In the genomic region with DNA sequence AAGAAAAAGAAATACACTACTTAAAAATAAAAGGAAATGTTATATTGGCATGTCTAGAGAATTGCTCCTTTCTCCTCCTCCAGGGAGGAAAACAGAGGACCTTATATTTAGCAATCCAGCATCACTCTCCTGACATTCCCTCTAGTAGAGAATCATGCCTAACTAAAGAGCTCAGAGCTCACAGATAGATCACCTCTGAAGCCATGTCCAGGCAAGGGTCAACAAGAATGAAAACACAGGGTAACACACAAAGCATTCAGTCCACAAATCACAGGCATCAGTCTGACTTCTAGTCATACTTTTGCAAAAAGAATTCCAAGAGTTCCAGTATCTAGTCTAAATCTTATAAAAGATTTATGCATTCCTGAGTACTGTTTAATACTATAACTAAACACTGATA, we compare ENCODE assay signal across 21 cellular contexts. TPM values are rescaled to one million over a fixed set of nuclear protein-coding genes. Genes with fewer than 3 reads are reported as not detected.
A peak's percentile ranks its signal among the peaks of the same experiment; 100 is the strongest.
DNase-seq lines count a peak whose midpoint lies in the region; ATAC-seq and TF ChIP-seq lines count a peak whose summit lies in the region.
"Had no signal": no experiment of that assay in that cellular context is flagged by ENCODE, and none has a peak within 500 bp of the region (broad histone marks: within the 10 kb centered on the region; RNA-seq: fewer than 3 reads in every experiment).

No MANE protein-coding gene starts in this region.

- H3K4me1 ChIP-seq in Loucy (ENCODE audit: insufficient read depth, low read length, poor library complexity, severe bottlenecking), result peaks cover 57% of the 10 kb centered on the region

- no peak overlapping the region for H3K4me3 ChIP-seq in Loucy (ENCODE audit: low read length, poor library complexity, severe bottlenecking)
- no peak overlapping the region for H3K4me3 ChIP-seq in fibroblast of villous mesenchyme (ENCODE audit: low read depth, low read length)
- H3K4me3 ChIP-seq: esophagus muscularis mucosa, gastroesophageal sphincter, K562, lung, tibial nerve had no signal

- intact Hi-C loops in left colon (cut with DNase I, micrococcal nuclease), result no loop called here

- CTCF ChIA-PET in activated CD4-positive, alpha-beta T cell treated with anti-CD3 and anti-CD28 coated beads, Interleukin-2, amount 10 ng/mL, durations not matched to agents 7 days and 5 days (lab: Charles Lee), result interaction anchor here (1.7 kb wide), 1 partner anchor 8 kb away, joined by 4 read pairs; no protein-coding TSS in a partner anchor
- CTCF ChIA-PET in HEK293T (lab: Yijun Ruan, JAX), result no interaction called here

- H3K4me3 Mint-ChIP-seq in activated CD4-positive, alpha-beta T cell treated with anti-CD3 and anti-CD28 coated beads, Interleukin-2, amount 10 ng/mL, durations not matched to agents 7 days and 5 days, result no peak overlapping the region
- no peak overlapping the region for H3K4me3 Mint-ChIP-seq in stimulated activated memory B cell treated with anti-CD40 and anti-IgM and Interleukin-4, amounts not matched to agents 10 μg/mL and 1 μg/mL and 100 μg/mL, for 72 hours

- ATAC-seq in stimulated activated memory B cell treated with anti-CD40 and anti-IgM and Interleukin-4, amounts not matched to agents 10 μg/mL and 1 μg/mL and 100 μg/mL, for 72 hours, result no peak
- ATAC-seq in HG03378 (IDR thresholded peaks at IDR 0.05; ENCODE audit: unreplicated experiment) (no peak), left colon (no peak)
- ATAC-seq: gastroesophageal sphincter, K562 had no signal

- peaks cover 3% of the 10 kb centered on the region for H4K20me1 ChIP-seq in Loucy (ENCODE audit: insufficient read depth, low read length, poor library complexity, severe bottlenecking)

- peaks cover 66% of the 10 kb centered on the region for H3K36me3 Mint-ChIP-seq in activated CD4-positive, alpha-beta T cell treated with anti-CD3 and anti-CD28 coated beads, Interleukin-2, amount 10 ng/mL, durations not matched to agents 7 days and 5 days (ENCODE audit: low read depth)
- H3K36me3 Mint-ChIP-seq in stimulated activated memory B cell treated with anti-CD40 and anti-IgM and Interleukin-4, amounts not matched to agents 10 μg/mL and 1 μg/mL and 100 μg/mL, for 72 hours, result peaks cover 73% of the 10 kb centered on the region

- H3K4me2 ChIP-seq in Loucy (ENCODE audit: low read depth, low read length, poor library complexity, severe bottlenecking), result peak overlapping the region; percentile 79

- DNase-seq in activated CD4-positive, alpha-beta T cell treated with anti-CD3 and anti-CD28 coated beads, Interleukin-2, amount 10 ng/mL, durations not matched to agents 7 days and 5 days, result no peak
- no peak for DNase-seq in activated CD4-positive, alpha-beta T cell treated with anti-CD3 and anti-CD28 coated beads, Interleukin-2, amount 50 U/mL, for 1 hour
- DNase-seq in fibroblast of villous mesenchyme (ENCODE audit: low read depth), result peak; percentile 27
- no peak for DNase-seq in HEK293T (ENCODE audit: extremely low spot score)
- DNase-seq in left colon, result no peak
- DNase-seq: activated CD4-positive, CD25-positive, alpha-beta regulatory T cell; effector memory CD4-positive, alpha-beta T cell; H7; NCI-H2171; NCI-H524; stimulated activated naive CD8-positive, alpha-beta T cell treated with anti-CD3 and anti-CD28 coated beads, Interleukin-15, Interleukin-2, amounts not matched to agents 100 U/mL and 50 U/mL, for 24 hours; T-helper 9 cell had no signal

- H3F3A ChIP-seq in Loucy (ENCODE audit: low read depth), result no peaks in the 10 kb centered on the region

- POLR2A ChIA-PET in activated CD4-positive, alpha-beta T cell treated with anti-CD3 and anti-CD28 coated beads, Interleukin-2, amount 10 ng/mL, durations not matched to agents 7 days and 5 days (lab: Charles Lee), result interaction anchor here (1.2 kb wide), 1 partner anchor 8 kb away, joined by 4 read pairs; no protein-coding TSS in a partner anchor
- POLR2A ChIA-PET in HEK293T (lab: Yijun Ruan, JAX), result no interaction called here

- H3K27me3 Mint-ChIP-seq in activated CD4-positive, alpha-beta T cell treated with anti-CD3 and anti-CD28 coated beads, Interleukin-2, amount 10 ng/mL, durations not matched to agents 7 days and 5 days, result no peaks in the 10 kb centered on the region
- no peaks in the 10 kb centered on the region for H3K27me3 Mint-ChIP-seq in stimulated activated memory B cell treated with anti-CD40 and anti-IgM and Interleukin-4, amounts not matched to agents 10 μg/mL and 1 μg/mL and 100 μg/mL, for 72 hours

- peak overlapping the region; percentile 49 for H3K9ac ChIP-seq in Loucy (ENCODE audit: low read depth, low read length, poor library complexity, severe bottlenecking)

- peaks cover 65% of the 10 kb centered on the region for H3K4me1 Mint-ChIP-seq in activated CD4-positive, alpha-beta T cell treated with anti-CD3 and anti-CD28 coated beads, Interleukin-2, amount 10 ng/mL, durations not matched to agents 7 days and 5 days
- peaks cover 56% of the 10 kb centered on the region for H3K4me1 Mint-ChIP-seq in stimulated activated memory B cell treated with anti-CD40 and anti-IgM and Interleukin-4, amounts not matched to agents 10 μg/mL and 1 μg/mL and 100 μg/mL, for 72 hours

- H3K79me2 ChIP-seq in Loucy (ENCODE audit: insufficient read depth, low read length), result peaks cover 44% of the 10 kb centered on the region

- H3K36me3 ChIP-seq in Loucy (ENCODE audit: insufficient read depth, low read length), result peaks cover 21% of the 10 kb centered on the region; the same call in 1 of the 2 replicates

- no peaks in the 10 kb centered on the region for H3K9me3 Mint-ChIP-seq in activated CD4-positive, alpha-beta T cell treated with anti-CD3 and anti-CD28 coated beads, Interleukin-2, amount 10 ng/mL, durations not matched to agents 7 days and 5 days
- no peaks in the 10 kb centered on the region for H3K9me3 Mint-ChIP-seq in stimulated activated memory B cell treated with anti-CD40 and anti-IgM and Interleukin-4, amounts not matched to agents 10 μg/mL and 1 μg/mL and 100 μg/mL, for 72 hours
- H3K9me3 Mint-ChIP-seq: brain had no signal

- no peak for TF ChIP-seq CTCF in Loucy (conservative IDR thresholded peaks at IDR 0.05; ENCODE audit: low read length)
- TF ChIP-seq CTCF in fibroblast of villous mesenchyme (IDR thresholded peaks at IDR 0.05; ENCODE audit: insufficient read depth, low read depth, low read length), result no peak

- peak overlapping the region; percentile 34 for H3K27ac Mint-ChIP-seq in activated CD4-positive, alpha-beta T cell treated with anti-CD3 and anti-CD28 coated beads, Interleukin-2, amount 10 ng/mL, durations not matched to agents 7 days and 5 days
- peak overlapping the region; percentile 68 for H3K27ac Mint-ChIP-seq in stimulated activated memory B cell treated with anti-CD40 and anti-IgM and Interleukin-4, amounts not matched to agents 10 μg/mL and 1 μg/mL and 100 μg/mL, for 72 hours

- no peaks in the 10 kb centered on the region for H3K9me2 ChIP-seq in Loucy (replicated peaks; ENCODE audit: low read depth, low read length)

- no peaks in the 10 kb centered on the region for H3K27me3 ChIP-seq in Loucy (ENCODE audit: insufficient read depth, low read length, poor library complexity, severe bottlenecking)
- H3K27me3 ChIP-seq: esophagus muscularis mucosa, gastroesophageal sphincter, tibial nerve had no signal

- no peak overlapping the region for H2AFZ ChIP-seq in Loucy (ENCODE audit: low read length)

- H3K9me3 ChIP-seq in Loucy (ENCODE audit: insufficient read depth, low read depth, low read length), result no peaks in the 10 kb centered on the region
- H3K9me3 ChIP-seq: esophagus muscularis mucosa, gastroesophageal sphincter, tibial nerve had no signal

TF ChIP-seq in HEK293T, 16 proteins besides CTCF, POLR2A, EP300 and RAD21:
- TF ChIP-seq TARDBP (IDR thresholded peaks at IDR 0.05), result no peak
- no peak for TF ChIP-seq BHLHE40 (IDR thresholded peaks at IDR 0.05; ENCODE audit: borderline replicate concordance)
- no peak for TF ChIP-seq ARNT (IDR thresholded peaks at IDR 0.05)
- no peak for TF ChIP-seq HDGF (IDR thresholded peaks at IDR 0.05; ENCODE audit: borderline replicate concordance)
- no peak for TF ChIP-seq FOXA1 (IDR thresholded peaks at IDR 0.05)
- TF ChIP-seq L3MBTL2 (conservative IDR thresholded peaks at IDR 0.05), result no peak
- TF ChIP-seq ELF4 (IDR thresholded peaks at IDR 0.05), result no peak
- TF ChIP-seq, protein P1, sequence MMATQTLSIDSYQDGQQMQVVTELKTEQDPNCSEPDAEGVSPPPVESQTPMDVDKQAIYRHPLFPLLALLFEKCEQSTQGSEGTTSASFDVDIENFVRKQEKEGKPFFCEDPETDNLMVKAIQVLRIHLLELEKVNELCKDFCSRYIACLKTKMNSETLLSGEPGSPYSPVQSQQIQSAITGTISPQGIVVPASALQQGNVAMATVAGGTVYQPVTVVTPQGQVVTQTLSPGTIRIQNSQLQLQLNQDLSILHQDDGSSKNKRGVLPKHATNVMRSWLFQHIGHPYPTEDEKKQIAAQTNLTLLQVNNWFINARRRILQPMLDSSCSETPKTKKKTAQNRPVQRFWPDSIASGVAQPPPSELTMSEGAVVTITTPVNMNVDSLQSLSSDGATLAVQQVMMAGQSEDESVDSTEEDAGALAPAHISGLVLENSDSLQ (IDR thresholded peaks at IDR 0.05), result no peak
- no peak for TF ChIP-seq ZNF384 (IDR thresholded peaks at IDR 0.05)
- TF ChIP-seq LEF1 (IDR thresholded peaks at IDR 0.05; ENCODE audit: borderline replicate concordance), result no peak
- no peak for TF ChIP-seq SUZ12 (IDR thresholded peaks at IDR 0.05)
- no peak for TF ChIP-seq FOXK2 (IDR thresholded peaks at IDR 0.05)
- no peak for TF ChIP-seq FOXM1 (IDR thresholded peaks at IDR 0.05; ENCODE audit: borderline replicate concordance)

RNA-seq across cellular contexts. Expression of a gene that starts 4.4 kb away (rescaled TPM):
- total RNA-seq in activated CD4-positive, alpha-beta T cell treated with anti-CD3 and anti-CD28 coated beads, Interleukin-2, amount 10 ng/mL, durations not matched to agents 7 days and 5 days, result 10 to 100 TPM; 27.6 to 31.2 TPM
- 5.5 and 6.9 TPM in 2 replicates for total RNA-seq in fibroblast of villous mesenchyme
- 1 to 10 TPM; 1.1 to 2.6 TPM for total RNA-seq in left colon

RNA-seq across cellular contexts. Expression of a gene that starts 23.3 kb away (rescaled TPM):
- total RNA-seq in activated CD4-positive, alpha-beta T cell treated with anti-CD3 and anti-CD28 coated beads, Interleukin-2, amount 10 ng/mL, durations not matched to agents 7 days and 5 days, result 10 to 100 TPM; 33.6 to 39.4 TPM
- total RNA-seq in fibroblast of villous mesenchyme, result 0.32 and 2.2 TPM in 2 replicates
- total RNA-seq in left colon, result 1 to 10 TPM; 1.6 to 2.6 TPM

RNA-seq across cellular contexts. Expression of a gene that starts 50.7 kb away (rescaled TPM):
- total RNA-seq in activated CD4-positive, alpha-beta T cell treated with anti-CD3 and anti-CD28 coated beads, Interleukin-2, amount 10 ng/mL, durations not matched to agents 7 days and 5 days, result 10 to 100 TPM; 34.8 to 37.3 TPM
- total RNA-seq in fibroblast of villous mesenchyme (12.6 and 16.4 TPM in 2 replicates), left colon (10 to 100 TPM; 29.7 to 36.0 TPM)

RNA-seq across cellular contexts. Expression of a gene that starts 50.9 kb away (rescaled TPM):
- total RNA-seq in activated CD4-positive, alpha-beta T cell treated with anti-CD3 and anti-CD28 coated beads, Interleukin-2, amount 10 ng/mL, durations not matched to agents 7 days and 5 days, result 10 to 100 TPM; 17.4 to 18.4 TPM
- total RNA-seq in fibroblast of villous mesenchyme, result 215 and 228 TPM in 2 replicates
- 100 to 1,000 TPM; 231 to 293 TPM for total RNA-seq in left colon

Comparison
In these comparisons a context has a peak if more than half of its experiments do, and no peak if none do; other contexts are left out.
1. RNA of a gene that starts 23.3 kb away (total RNA-seq): 33.6 to 39.4 TPM in activated CD4-positive, alpha-beta T cell treated with anti-CD3 and anti-CD28 coated beads, Interleukin-2, amount 10 ng/mL, durations not matched to agents 7 days and 5 days; 1.6 to 2.6 TPM in left colon and 0.32 to 2.2 TPM in fibroblast of villous mesenchyme; every median in the first group is over 4 times any median in the second.